ENCODE assay signal across 24 cellular contexts in genomic region chr20:24753136-24753535, GRCh38.
"Had no signal": no experiment of that assay in that cellular context is flagged by ENCODE, and none has a peak within 500 bp of the region (broad histone marks: within the 10 kb centered on the region; RNA-seq: fewer than 3 reads in every experiment).

No MANE protein-coding gene starts in this region.

- H3K36me3 ChIP-seq: left ventricle myocardium inferior, sigmoid colon, thoracic aorta, upper lobe of left lung had no signal

- H3K4me3 ChIP-seq: hepatocyte, left ventricle myocardium inferior, sigmoid colon, smooth muscle cell, thoracic aorta, upper lobe of left lung had no signal

- ATAC-seq: activated CD8-positive, alpha-beta T cell treated with anti-CD3 and anti-CD28 coated beads, Interleukin-2, amount 10 ng/mL, durations not matched to agents 7 days and 5 days; foreskin keratinocyte had no signal

- H3K9me3 ChIP-seq: sigmoid colon, thoracic aorta, upper lobe of left lung had no signal

- H3K36me3 Mint-ChIP-seq: activated naive CD8-positive, alpha-beta T cell treated with anti-CD3 and anti-CD28 coated beads for 36 hours; immature natural killer cell had no signal

- H3K27me3 ChIP-seq: foreskin keratinocyte, hepatocyte, sigmoid colon, upper lobe of left lung had no signal

- H3K4me3 Mint-ChIP-seq: activated CD8-positive, alpha-beta T cell treated with anti-CD3 and anti-CD28 coated beads, Interleukin-2, amount 10 ng/mL, durations not matched to agents 7 days and 5 days; activated naive CD8-positive, alpha-beta T cell treated with anti-CD3 and anti-CD28 coated beads for 36 hours; dendritic cell treated with granulocyte-macrophage colony-stimulating factor and Interleukin-4, amounts not matched to agents 40 ng/mL and 50 ng/mL, for 4 days; immature natural killer cell; nephron had no signal

- H3K4me1 Mint-ChIP-seq: activated naive CD8-positive, alpha-beta T cell treated with anti-CD3 and anti-CD28 coated beads for 36 hours; immature natural killer cell had no signal

- H3K27ac ChIP-seq: foreskin keratinocyte, hepatocyte, left ventricle myocardium inferior, sigmoid colon, thoracic aorta, upper lobe of left lung had no signal

- H2AFZ ChIP-seq: hepatocyte had no signal

- H3K4me2 ChIP-seq: hepatocyte, smooth muscle cell had no signal

- H3K4me1 ChIP-seq: foreskin keratinocyte, left ventricle myocardium inferior, sigmoid colon, upper lobe of left lung had no signal

- H3K27ac Mint-ChIP-seq: activated CD8-positive, alpha-beta T cell treated with anti-CD3 and anti-CD28 coated beads, Interleukin-2, amount 10 ng/mL, durations not matched to agents 7 days and 5 days; activated naive CD8-positive, alpha-beta T cell treated with anti-CD3 and anti-CD28 coated beads for 36 hours; dendritic cell treated with granulocyte-macrophage colony-stimulating factor and Interleukin-4, amounts not matched to agents 40 ng/mL and 50 ng/mL, for 4 days; immature natural killer cell; nephron had no signal

- H3K27me3 Mint-ChIP-seq: dendritic cell treated with granulocyte-macrophage colony-stimulating factor and Interleukin-4, amounts not matched to agents 40 ng/mL and 50 ng/mL, for 4 days had no signal

- H3K79me2 ChIP-seq: hepatocyte had no signal

- H3K9me3 Mint-ChIP-seq: activated naive CD8-positive, alpha-beta T cell treated with anti-CD3 and anti-CD28 coated beads for 36 hours; dendritic cell treated with granulocyte-macrophage colony-stimulating factor and Interleukin-4, amounts not matched to agents 40 ng/mL and 50 ng/mL, for 4 days had no signal

- DNase-seq: activated CD4-positive, alpha-beta T cell treated with anti-CD3 and anti-CD28 coated beads for 1 hour; activated CD4-positive, alpha-beta T cell treated with anti-CD3 and anti-CD28 coated beads, Interleukin-2, amount 50 U/mL, for 1 hour; activated CD8-positive, alpha-beta T cell treated with anti-CD3 and anti-CD28 coated beads, Interleukin-2, amount 10 ng/mL, durations not matched to agents 7 days and 5 days; activated naive CD4-positive, alpha-beta T cell treated with Interleukin-2 at 50 U/mL for 16 hours; activated naive CD8-positive, alpha-beta T cell treated with anti-CD3 and anti-CD28 coated beads for 36 hours; activated T-cell treated with anti-CD3 and anti-CD28 coated beads, Interleukin-2, amount 50 U/mL, for 48 hours; effector CD8-positive, alpha-beta T cell; foreskin keratinocyte; glutamatergic neuron; immature natural killer cell; kidney glomerular epithelial cell; left ventricle myocardium inferior; midbrain; sigmoid colon; stimulated activated CD4-positive, alpha-beta T cell treated with anti-CD3 and anti-CD28 coated beads, Interleukin-2, amount 100 ng/mL, for 48 hours; stimulated activated CD8-positive, alpha-beta memory T cell treated with anti-CD3 and anti-CD28 coated beads, Interleukin-4, amount 100 ng/mL, for 48 hours; stimulated activated naive CD4-positive, alpha-beta T cell; T-helper 9 cell had no signal
